Comparison of ENCODE assay signal across 1 cellular context in the genomic region with DNA sequence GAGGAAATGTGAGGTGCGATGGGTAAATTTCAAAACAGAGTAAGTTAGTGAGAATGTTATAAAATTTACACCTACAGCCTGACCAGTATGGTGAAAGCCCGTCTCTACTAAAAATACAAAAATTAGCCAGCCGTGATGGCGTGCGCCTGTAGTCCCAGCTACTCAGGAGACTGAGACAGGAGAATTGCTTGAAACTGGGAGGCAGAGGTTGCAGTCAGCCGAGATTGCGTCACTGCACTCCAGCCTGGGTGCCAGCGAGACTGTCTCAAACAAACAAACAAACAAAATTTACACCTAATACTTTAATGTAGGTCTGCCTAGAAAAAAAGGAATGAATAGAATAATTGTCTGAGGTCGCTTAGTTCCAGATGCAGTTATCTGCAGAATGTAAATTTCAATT.
A peak's percentile ranks its signal among the peaks of the same experiment; 100 is the strongest.
TF ChIP-seq lines count a peak whose summit lies in the region.

No MANE protein-coding gene starts in this region.

TF ChIP-seq in H1, 55 proteins besides CTCF, POLR2A, EP300 and RAD21:
- TF ChIP-seq CEBPB (IDR thresholded peaks at IDR 0.05; ENCODE audit: low read depth, low read length), result 0 out of 2 replicates have a peak, but pooled peaks have one; percentile 29
- no peak for TF ChIP-seq TBP (IDR thresholded peaks at IDR 0.05; ENCODE audit: low read depth, low read length)
